In genomic region chr9:136977223-136978072, GRCh38 we compare ENCODE assay signal across 8 cellular contexts. TPM values are rescaled to one million over a fixed set of nuclear protein-coding genes. Genes with fewer than 3 reads are reported as not detected.
DNase-seq lines count a peak whose midpoint lies in the region; ATAC-seq and TF ChIP-seq lines count a peak whose summit lies in the region.

PTGDS (plus strand) TSS chr9:136977504; CDS start chr9:136977579, 75 bp downstream.

- no peaks in the 10 kb centered on the region for H3K27me3 Mint-ChIP-seq in type B pancreatic cell

- TF ChIP-seq POLR2A in esophagus squamous epithelium (IDR thresholded peaks at IDR 0.05) = peak in 1 of 4 donors; percentile 28

- H3K36me3 ChIP-seq in esophagus squamous epithelium = no peaks in the 10 kb centered on the region
- no peaks in the 10 kb centered on the region for H3K36me3 ChIP-seq in mucosa of descending colon (ENCODE audit: low read depth)

- H3K27ac Mint-ChIP-seq in type B pancreatic cell = no peak within 1 kb of the TSS

- H3K4me3 Mint-ChIP-seq in type B pancreatic cell = peak within 1 kb of the TSS; percentile 34

- intact Hi-C loops in esophagus squamous epithelium (cut with DNase I) = no loop called here
- intact Hi-C loops in mucosa of descending colon (cut with DNase I, micrococcal nuclease) = no loop called here

- TF ChIP-seq CTCF in esophagus squamous epithelium (IDR thresholded peaks at IDR 0.05) (no peak), mucosa of descending colon (IDR thresholded peaks at IDR 0.05) (no peak), type B pancreatic cell (conservative IDR thresholded peaks at IDR 0.05) (no peak)

- no peaks in the 10 kb centered on the region for H3K9me3 Mint-ChIP-seq in type B pancreatic cell

- ATAC-seq in mucosa of descending colon = peak; percentile 12

- peaks cover 0 to 11% (median 0%) of the 10 kb centered on the region in 4 donors for H3K27me3 ChIP-seq in esophagus squamous epithelium

- peaks cover 5% of the 10 kb centered on the region for H3K4me1 Mint-ChIP-seq in type B pancreatic cell (ENCODE audit: unreplicated experiment)

- H3K27ac ChIP-seq in esophagus squamous epithelium = peak within 1 kb of the TSS; percentile 43 to 82 (median 72)

- no peaks in the 10 kb centered on the region for H3K36me3 Mint-ChIP-seq in type B pancreatic cell

- H3K4me1 ChIP-seq in esophagus squamous epithelium = peaks cover 13 to 61% (median 23%) of the 10 kb centered on the region in 3 donors
- H3K4me1 ChIP-seq in mucosa of descending colon (ENCODE audit: low read depth) = peaks cover 2% of the 10 kb centered on the region

- 46 to 87% methylated on average over 3 to 6 of the region's 44 CpGs for WGBS in esophagus squamous epithelium, 2 donors

- H3K4me3 ChIP-seq in esophagus squamous epithelium = peak within 1 kb of the TSS; percentile 27 to 71 (median 47)
- no peak within 1 kb of the TSS for H3K4me3 ChIP-seq in mucosa of descending colon

- H3K9me3 ChIP-seq in esophagus squamous epithelium (no peaks in the 10 kb centered on the region), mucosa of descending colon (no peaks in the 10 kb centered on the region)

- DNase-seq in DMS53 (lab: John Stamatoyannopoulos, UW) = peak; percentile 70
- no peak for DNase-seq in DMS53 treated with DMSO at 0.1 percent for 48 hours (lab: John Stamatoyannopoulos, UW; ENCODE audit: unreplicated experiment)
- DNase-seq in esophagus squamous epithelium (lab: John Stamatoyannopoulos, UW) = no peak
- peak in 1 of 3 donors; percentile 53 for DNase-seq in mucosa of descending colon
- DNase-seq in type B pancreatic cell (ENCODE audit: extremely low spot score, unreplicated experiment) = no peak
- no peak for DNase-seq in NCI-H2196 (lab: John Stamatoyannopoulos, UW; ENCODE audit: unreplicated experiment)
- DNase-seq in KG1 (lab: John Stamatoyannopoulos, UW) = no peak
- no peak for DNase-seq in activated CD8-positive, alpha-beta memory T cell treated with anti-CD3 and anti-CD28 coated beads for 24 hours

RNA-seq across cellular contexts. Expression of gene PTGDS, which starts in this region (rescaled TPM):
- total RNA-seq in esophagus squamous epithelium (100 to 1,000 TPM in 1 of 4 donors, 1 to 10 TPM in 3; 1.7 to 208 (median 4.8) TPM), mucosa of descending colon (10 to 100 TPM in 2 of 3 donors, 1 to 10 TPM in 1; 2.5 to 45.4 (median 16.1) TPM), type B pancreatic cell (ENCODE audit: low replicate concordance) (1.4 and 1.7 TPM in 2 replicates)
